Comparison of ENCODE assay signal across 27 cellular contexts in the genomic region with DNA sequence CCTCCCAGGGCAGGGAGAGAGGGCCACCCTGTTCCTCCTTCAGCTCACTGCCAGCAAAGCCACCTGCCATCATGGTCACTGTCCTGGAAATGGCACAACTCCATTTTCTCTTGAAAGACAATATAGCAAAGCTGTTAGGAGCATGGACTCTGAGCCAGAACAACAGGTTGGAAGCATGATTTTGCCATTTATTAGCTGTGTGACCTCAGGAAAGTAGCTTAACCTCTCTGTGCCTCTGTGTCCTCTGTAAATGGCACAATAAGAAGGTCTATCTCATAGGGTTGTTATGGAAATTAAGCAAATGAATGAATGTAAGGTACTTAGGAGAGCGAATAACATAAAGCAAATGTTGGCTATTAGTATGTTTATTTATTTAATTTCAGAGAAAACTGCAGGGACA.
"Had no signal": no experiment of that assay in that cellular context is flagged by ENCODE, and none has a peak within 500 bp of the region (broad histone marks: within the 10 kb centered on the region; RNA-seq: fewer than 3 reads in every experiment).

No MANE protein-coding gene starts in this region.

- H3K9ac ChIP-seq: parathyroid adenoma had no signal

- H3K4me2 ChIP-seq: smooth muscle cell had no signal

- H3K4me3 ChIP-seq: ovary, psoas muscle, skin epidermis, smooth muscle cell, spleen, stomach, thoracic aorta, thyroid gland, tibial nerve, upper lobe of left lung, vagina had no signal

- H3K79me2 ChIP-seq: parathyroid adenoma had no signal

- ATAC-seq: naive thymus-derived CD8-positive, alpha-beta T cell; natural killer cell treated with Interleukin-12 subunit alpha and Interleukin-12 subunit beta and Interleukin-15 and Interleukin-18, amount 100 ng/mL, for 72 hours; psoas muscle; right cardiac atrium; stimulated activated effector memory CD8-positive, alpha-beta T cell treated with anti-CD3 and anti-CD28 coated beads, Interleukin-12 subunit alpha, Interleukin-12 subunit beta, amount 100 ng/mL, for 72 hours; stimulated activated naive B cell treated with anti-CD40 and anti-IgM and Interleukin-4, amounts not matched to agents 10 μg/mL and 1 μg/mL and 100 μg/mL, for 72 hours had no signal

- H3K9me3 ChIP-seq: ovary, psoas muscle, spleen, stomach, thoracic aorta, thyroid gland, tibial nerve, upper lobe of left lung, vagina had no signal

- H3K4me1 ChIP-seq: parathyroid adenoma, psoas muscle, spleen, stomach, thyroid gland, upper lobe of left lung, vagina had no signal

- FAIRE-seq: urothelium cell line had no signal

- DNase-seq: naive thymus-derived CD8-positive, alpha-beta T cell; nephron progenitor cell; occipital lobe; posterior cingulate gyrus; psoas muscle; right cardiac atrium; spleen; stimulated activated CD4-positive, alpha-beta T cell treated with anti-CD3 and anti-CD28 coated beads, Interleukin-12 subunit alpha, Interleukin-12 subunit beta, amount 100 ng/mL, for 4 hours; stimulated activated CD4-positive, alpha-beta T cell treated with anti-CD3 and anti-CD28 coated beads, Interleukin-1b, Interleukin-23, amount 100 ng/mL, for 48 hours; stimulated activated CD4-positive, alpha-beta T cell treated with anti-CD3 and anti-CD28 coated beads, Interleukin-2, amount 100 ng/mL, for 48 hours; stimulated activated CD4-positive, alpha-beta T cell treated with anti-CD3 and anti-CD28 coated beads, Interleukin-4, amount 100 ng/mL, for 24 hours; stimulated activated naive B cell treated with anti-CD40 and anti-IgM and Interleukin-4, amounts not matched to agents 10 μg/mL and 1 μg/mL and 100 μg/mL, for 72 hours; stimulated activated naive CD4-positive, alpha-beta T cell treated with Interleukin-2 at 50 U/mL for 16 hours; stomach; thyroid gland; trophoblast cell had no signal

- H3K27me3 ChIP-seq: ovary, thyroid gland, tibial nerve, upper lobe of left lung, vagina had no signal

- H2AFZ ChIP-seq: parathyroid adenoma had no signal

- H3K27ac ChIP-seq: parathyroid adenoma, psoas muscle, skin epidermis, spleen, stomach, thyroid gland, tibial nerve, upper lobe of left lung, vagina had no signal

- H3K36me3 ChIP-seq: ovary, spleen, stomach, thoracic aorta, thyroid gland, tibial nerve, upper lobe of left lung, vagina had no signal
